ENCODE assay signal across 15 cellular contexts in genomic region chr15:41780266-41780665, GRCh38. TPM values are rescaled to one million over a fixed set of nuclear protein-coding genes. Genes with fewer than 3 reads are reported as not detected.
A peak's percentile ranks its signal among the peaks of the same experiment; 100 is the strongest.
DNase-seq lines count a peak whose midpoint lies in the region; ATAC-seq and TF ChIP-seq lines count a peak whose summit lies in the region.
"Had no signal": no experiment of that assay in that cellular context is flagged by ENCODE, and none has a peak within 500 bp of the region (broad histone marks: within the 10 kb centered on the region; RNA-seq: fewer than 3 reads in every experiment).

No MANE protein-coding gene starts in this region.

- H3K4me2 ChIP-seq in BLaER1 treated with 17β-estradiol and CSF1 and Interleukin-3, amounts not matched to agents 10 nM and 100 nM = peak overlapping the region; percentile 30 to 99 (median 92)
- H3K4me2 ChIP-seq in MM.1S (ENCODE audit: low read depth, low read length) (peak overlapping the region; percentile 45), mammary epithelial cell (ENCODE audit: insufficient read depth, low read depth, low read length) (peak overlapping the region; percentile 34)

- H3F3A ChIP-seq in MM.1S (ENCODE audit: insufficient read depth, low read length) = peaks cover 14% of the 10 kb centered on the region

- no TSS peak for BruUV-seq in mammary epithelial cell (replicated peaks; lab: Mats Ljungman, UMichigan)

- H3K27ac ChIP-seq in BLaER1 treated with 17β-estradiol and CSF1 and Interleukin-3, amounts not matched to agents 10 nM and 100 nM = peak overlapping the region in 6 of 11 experiments; percentile 39 to 89 (median 82); a peak in 10 of 22 replicates
- H3K27ac ChIP-seq in MM.1S (ENCODE audit: low read length) = peak overlapping the region; percentile 32; the same call in 1 of the 2 replicates
- peak overlapping the region; percentile 24 for H3K27ac ChIP-seq in mammary epithelial cell (ENCODE audit: insufficient read depth, low read depth, low read length)
- H3K27ac ChIP-seq: VCaP had no signal

- DNase-seq in MM.1S = no peak
- no peak for DNase-seq in mammary epithelial cell
- DNase-seq in T-cell = no peak
- DNase-seq: C1 segment of cervical spinal cord; GDM1; NCI-H2171 treated with DMSO at 0.1 percent for 48 hours; stimulated activated CD4-positive, alpha-beta T cell treated with anti-CD3 and anti-CD28 coated beads, Interleukin-1b, Interleukin-23, amount 100 ng/mL, for 48 hours; stimulated activated naive CD8-positive, alpha-beta T cell treated with anti-CD3 and anti-CD28 coated beads, Interleukin-15, amount 100 ng/mL, for 72 hours had no signal

- peak overlapping the region; percentile 36 to 64 (median 61) for H3K27ac Mint-ChIP-seq in nephron
- peak overlapping the region in 1 of 2 donors; percentile 75 for H3K27ac Mint-ChIP-seq in T-cell

- CTCF ChIA-PET in mammary epithelial cell (lab: Charles Lee; ENCODE audit: low non-redundant PET) (no interaction called here), T-cell (lab: Charles Lee) (interaction anchor here in 1 of 2 donors (0.6 kb wide), 1 partner anchor 22 kb away, joined by 3 read pairs; no protein-coding TSS in a partner anchor)

- H3K9me3 Mint-ChIP-seq in nephron (no peaks in the 10 kb centered on the region), T-cell (no peaks in the 10 kb centered on the region)
- H3K9me3 Mint-ChIP-seq: stimulated activated naive CD8-positive, alpha-beta T cell treated with anti-CD3 and anti-CD28 coated beads, Interleukin-15, amount 100 ng/mL, for 72 hours had no signal

- H3K36me3 Mint-ChIP-seq in nephron (ENCODE audit: low read depth) = peaks cover 9% of the 10 kb centered on the region
- H3K36me3 Mint-ChIP-seq in T-cell = peaks cover 20% of the 10 kb centered on the region

- H3K4me1 ChIP-seq in BLaER1 treated with 17β-estradiol and CSF1 and Interleukin-3, amounts not matched to agents 10 nM and 100 nM = peaks cover 77 to 100% (median 92%) of the 10 kb centered on the region in 10 experiments
- H3K4me1 ChIP-seq in MM.1S (ENCODE audit: low read length) (peaks cover 20% of the 10 kb centered on the region), mammary epithelial cell (ENCODE audit: insufficient read depth, low read length) (peaks cover 40% of the 10 kb centered on the region)

- ATAC-seq in T-cell (replicated peaks in 1 of 4) (no peak), GM19035 (IDR thresholded peaks at IDR 0.05; ENCODE audit: unreplicated experiment) (no peak), HG03095 (IDR thresholded peaks at IDR 0.05; ENCODE audit: unreplicated experiment) (no peak), HG02973 (IDR thresholded peaks at IDR 0.05; ENCODE audit: unreplicated experiment) (no peak)
- ATAC-seq: stimulated activated naive CD8-positive, alpha-beta T cell treated with anti-CD3 and anti-CD28 coated beads, Interleukin-15, amount 100 ng/mL, for 72 hours had no signal

- peak overlapping the region in 4 of 11 experiments; percentile 5 to 34 (median 22); a peak in 3 of 22 replicates for H3K9ac ChIP-seq in BLaER1 treated with 17β-estradiol and CSF1 and Interleukin-3, amounts not matched to agents 10 nM and 100 nM
- H3K9ac ChIP-seq in MM.1S (ENCODE audit: low read length) (no peak overlapping the region), mammary epithelial cell (ENCODE audit: insufficient read depth, low read length) (peak overlapping the region; percentile 15)

- POLR2A ChIA-PET in T-cell (lab: Charles Lee) = interaction anchor here in 1 of 2 donors (0.6 to 0.7 kb wide), 2 partner anchors 123 to 1239 kb away, joined by 4 to 5 read pairs; no protein-coding TSS in a partner anchor

- H2AFZ ChIP-seq in MM.1S (ENCODE audit: low read length) = no peak overlapping the region
- no peak overlapping the region for H2AFZ ChIP-seq in mammary epithelial cell (ENCODE audit: low read depth, low read length)

- 10% methylated on average over 2 of the region's 2 CpGs for WGBS in mammary epithelial cell (ENCODE audit: low coverage, missing lambda C conversion rate)

- H3K9me2 ChIP-seq in MM.1S (replicated peaks; ENCODE audit: insufficient read depth, low read length) = no peaks in the 10 kb centered on the region

- H3K27me3 ChIP-seq in BLaER1 treated with 17β-estradiol and CSF1 and Interleukin-3, amounts not matched to agents 10 nM and 100 nM = no peaks in the 10 kb centered on the region
- H3K27me3 ChIP-seq in MM.1S (replicated peaks; ENCODE audit: insufficient read depth, low read length) (no peaks in the 10 kb centered on the region), mammary epithelial cell (ENCODE audit: insufficient read depth, low read length) (no peaks in the 10 kb centered on the region)

- H3K4me1 Mint-ChIP-seq in nephron (peaks cover 51% of the 10 kb centered on the region), T-cell (peaks cover 59 to 73% (median 66%) of the 10 kb centered on the region in 3 donors)

- no peak overlapping the region for H3K4me3 ChIP-seq in BLaER1 treated with 17β-estradiol and CSF1 and Interleukin-3, amounts not matched to agents 10 nM and 100 nM
- H3K4me3 ChIP-seq in MM.1S (ENCODE audit: low read length) = no peak overlapping the region
- H3K4me3 ChIP-seq in mammary epithelial cell (replicated peaks in 1 of 3; ENCODE audit: insufficient read depth in 1 of 3, low read depth in 2 of 3, low read length in 3 of 3) = peak overlapping the region in 1 of 3 experiments; percentile 8

- no peaks in the 10 kb centered on the region for H3K9me3 ChIP-seq in BLaER1 treated with 17β-estradiol and CSF1 and Interleukin-3, amounts not matched to agents 10 nM and 100 nM (replicated peaks in 1 of 11)
- H3K9me3 ChIP-seq in MM.1S (replicated peaks; ENCODE audit: insufficient read depth, low read length) (no peaks in the 10 kb centered on the region), mammary epithelial cell (replicated peaks; ENCODE audit: insufficient read depth, low read length) (no peaks in the 10 kb centered on the region)

- H4K20me1 ChIP-seq in BLaER1 treated with 17β-estradiol and CSF1 and Interleukin-3, amounts not matched to agents 10 nM and 100 nM = peaks cover 0 to 8% (median 0%) of the 10 kb centered on the region in 11 experiments; a peak in 2 of 22 replicates
- H4K20me1 ChIP-seq in MM.1S (ENCODE audit: insufficient read depth, low read length) (no peaks in the 10 kb centered on the region), mammary epithelial cell (ENCODE audit: insufficient read depth, low read length) (no peaks in the 10 kb centered on the region)

- H3K79me2 ChIP-seq in MM.1S (ENCODE audit: low read length) = peaks cover 8% of the 10 kb centered on the region; the same call in 1 of the 2 replicates
- peaks cover 100% of the 10 kb centered on the region for H3K79me2 ChIP-seq in mammary epithelial cell (ENCODE audit: insufficient read depth, low read length)

- intact Hi-C loops in mammary epithelial cell (cut with micrococcal nuclease) = no loop called here

- TF ChIP-seq CTCF in MM.1S (IDR thresholded peaks at IDR 0.05; ENCODE audit: low read length) = no peak
- TF ChIP-seq CTCF in mammary epithelial cell (conservative IDR thresholded peaks at IDR 0.05 in 1 of 2, IDR thresholded peaks at IDR 0.05 in 1 of 2; ENCODE audit: extremely low read depth in 1 of 2, insufficient read depth in 1 of 2, low read depth in 1 of 2, low read length in 2 of 2) = no peak
- no peak for TF ChIP-seq CTCF in nephron (IDR thresholded peaks at IDR 0.05; ENCODE audit: unreplicated experiment in 3 of 3)

- no peaks in the 10 kb centered on the region for H3K27me3 Mint-ChIP-seq in nephron (ENCODE audit: low read depth)
- no peaks in the 10 kb centered on the region for H3K27me3 Mint-ChIP-seq in T-cell
- H3K27me3 Mint-ChIP-seq: activated naive CD8-positive, alpha-beta T cell; stimulated activated naive CD8-positive, alpha-beta T cell treated with anti-CD3 and anti-CD28 coated beads, Interleukin-15, amount 100 ng/mL, for 72 hours had no signal

- in situ Hi-C loops in mammary epithelial cell (cut with MboI; ENCODE audit: low sequenced_read_pairs in 2 of 2) = no loop called here

- H3K36me3 ChIP-seq in BLaER1 treated with 17β-estradiol and CSF1 and Interleukin-3, amounts not matched to agents 10 nM and 100 nM = no peaks in the 10 kb centered on the region
- H3K36me3 ChIP-seq in MM.1S (replicated peaks; ENCODE audit: insufficient read depth, low read length) (no peaks in the 10 kb centered on the region), mammary epithelial cell (ENCODE audit: insufficient read depth, low read length) (no peaks in the 10 kb centered on the region)

- H3K4me3 Mint-ChIP-seq in nephron = peak overlapping the region in 1 of 3 experiments; percentile 41
- no peak overlapping the region for H3K4me3 Mint-ChIP-seq in T-cell
- H3K4me3 Mint-ChIP-seq: stimulated activated naive CD8-positive, alpha-beta T cell treated with anti-CD3 and anti-CD28 coated beads, Interleukin-15, amount 100 ng/mL, for 72 hours had no signal

- dilution Hi-C loops in mammary epithelial cell (cut with HindIII; ENCODE audit: low sequenced_read_pairs) = no loop called here

RNA-seq across cellular contexts. Expression of gene MAPKBP1, which starts 6.0 kb away (rescaled TPM):
- total RNA-seq in mammary epithelial cell (100 to 1,000 TPM in 1 of 2 donors, 10 to 100 TPM in 1; 41.3 to 109 TPM), T-cell (10 to 100 TPM; 37.0 to 44.8 (median 38.2) TPM)
- polyA plus RNA-seq in mammary epithelial cell = 13.2 TPM
- polyA minus RNA-seq in mammary epithelial cell = 128 TPM

RNA-seq across cellular contexts. Expression of gene JMJD7, which starts 47.6 kb away (rescaled TPM):
- 10 to 100 TPM in 1 of 2 donors, 1 to 10 TPM in 1; 5.8 to 22.3 TPM for total RNA-seq in mammary epithelial cell
- 21.5 TPM for polyA plus RNA-seq in mammary epithelial cell
- 6.9 TPM for polyA minus RNA-seq in mammary epithelial cell
- total RNA-seq in T-cell = 10 to 100 TPM; 35.8 to 72.7 (median 45.3) TPM

RNA-seq across cellular contexts. Expression of gene PLA2G4B, which starts 58.4 kb away (rescaled TPM):
- 10 to 100 TPM in 1 of 2 donors, 1 to 10 TPM in 1; 1.5 to 11.2 TPM for total RNA-seq in mammary epithelial cell
- 3.8 TPM for polyA plus RNA-seq in mammary epithelial cell
- 2.0 TPM for polyA minus RNA-seq in mammary epithelial cell
- total RNA-seq in T-cell = 10 to 100 TPM; 32.0 to 55.8 (median 44.9) TPM

Comparison
In these comparisons a context has a peak if more than half of its experiments do, and no peak if none do; other contexts are left out.
1. H3K27ac ChIP-seq: peak in every context shown above with its lines; median percentile 82 in BLaER1 treated with 17β-estradiol and CSF1 and Interleukin-3, amounts not matched to agents 10 nM and 100 nM; 32 in MM.1S; 24 in mammary epithelial cell.
2. H3K4me2 ChIP-seq: peak in every context shown above with its lines; median percentile 92 in BLaER1 treated with 17β-estradiol and CSF1 and Interleukin-3, amounts not matched to agents 10 nM and 100 nM; 45 in MM.1S; 34 in mammary epithelial cell.